ENCODE assay signal across 8 cellular contexts in the genomic region with DNA sequence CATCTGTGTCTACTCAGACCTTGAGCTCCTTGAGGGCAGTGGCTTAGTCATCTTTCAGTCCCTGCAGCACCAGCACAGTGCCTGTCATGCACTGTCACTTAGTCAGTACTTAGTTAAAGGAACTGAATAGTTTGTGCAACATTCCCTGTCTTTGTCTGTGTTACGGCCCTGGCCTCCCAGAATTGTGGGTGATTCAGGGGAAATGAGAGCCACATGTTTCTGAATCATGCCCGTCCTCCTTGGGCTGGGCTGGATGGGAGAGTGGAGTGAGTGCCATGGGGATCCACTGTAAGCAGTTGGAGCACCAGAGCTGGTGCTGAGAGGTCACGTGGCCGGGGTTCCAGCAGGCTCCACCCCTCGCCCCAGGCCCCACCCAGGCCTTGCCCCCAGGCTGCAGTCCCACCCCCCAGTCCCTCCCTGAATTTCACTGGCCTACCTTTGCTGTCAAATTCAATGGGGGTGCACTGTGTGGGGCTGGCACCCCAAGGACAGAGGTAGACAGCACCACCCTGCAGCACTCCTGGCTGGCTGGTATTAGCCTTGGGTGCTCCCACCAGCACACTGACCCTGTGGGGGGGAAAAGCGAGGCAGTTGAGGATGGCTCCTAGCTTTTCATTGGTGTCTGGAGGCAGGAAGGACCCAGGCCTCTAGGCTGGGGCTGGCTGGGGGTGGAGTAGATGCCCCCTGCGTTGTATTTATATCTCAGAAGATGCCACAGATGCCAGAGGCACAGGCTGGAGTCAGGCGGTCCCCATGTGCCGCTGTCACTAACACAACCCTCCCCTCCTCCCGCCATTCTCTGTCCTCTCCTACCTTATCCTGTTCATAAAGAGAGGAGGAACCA. TPM values are rescaled to one million over a fixed set of nuclear protein-coding genes. Genes with fewer than 3 reads are reported as not detected.
DNase-seq lines count a peak whose midpoint lies in the region; ATAC-seq, FAIRE-seq and TF ChIP-seq lines count a peak whose summit lies in the region.

No MANE protein-coding gene starts in this region.

- RAD21 ChIA-PET in GM12878 (lab: Charles Lee; ENCODE audit: unreplicated experiment) = interaction anchor here (1.1 to 4.1 kb wide), 2 partner anchors 12 to 27 kb away, joined by 6 to 34 read pairs; no protein-coding TSS in a partner anchor

- H3K27me3 ChIP-seq in GM12878 (replicated peaks in 1 of 2; ENCODE audit: control insufficient read depth in 2 of 2, insufficient read depth in 2 of 2, low read length in 1 of 2) = no peaks in the 10 kb centered on the region; a peak in 1 of 4 replicates
- H3K27me3 ChIP-seq in kidney epithelial cell (ENCODE audit: control insufficient read depth, insufficient read depth, low read length) = no peaks in the 10 kb centered on the region

- H3K9me3 ChIP-seq in SK-N-MC (ENCODE audit: low read depth, low read length) (no peaks in the 10 kb centered on the region), GM12878 (replicated peaks; ENCODE audit: control insufficient read depth, insufficient read depth, low read length) (no peaks in the 10 kb centered on the region)

- no peak for TF ChIP-seq CTCF in GM12878 (IDR thresholded peaks at IDR 0.05 in 2 of 3, conservative IDR thresholded peaks at IDR 0.05 in 1 of 3; ENCODE audit: control insufficient read depth in 2 of 3, extremely low read depth in 1 of 3, insufficient read depth in 1 of 3, low read depth in 3 of 3, low read length in 3 of 3)
- TF ChIP-seq CTCF in kidney epithelial cell (IDR thresholded peaks at IDR 0.05; ENCODE audit: insufficient read depth, low read length, poor library complexity, severe bottlenecking) = no peak

- peaks cover 39 to 63% of the 10 kb centered on the region in 2 donors for H3K4me1 Mint-ChIP-seq in stimulated activated naive B cell treated with anti-CD40 and anti-IgM and Interleukin-4, amounts not matched to agents 10 μg/mL and 1 μg/mL and 100 μg/mL, for 72 hours

- H4K20me1 ChIP-seq in GM12878 (ENCODE audit: control insufficient read depth, insufficient read depth) = no peaks in the 10 kb centered on the region

- DNase-seq in GM03348 (ENCODE audit: low spot score) (peak; percentile 96), SK-N-MC (ENCODE audit: low read depth, low spot score) (no peak), GM12878 (ENCODE audit: low read depth, low spot score) (no peak), kidney epithelial cell (ENCODE audit: low read depth) (peak; percentile 89), GM12892 (ENCODE audit: insufficient read length) (no peak), NCI-H2107 treated with DMSO at 0.1 percent for 48 hours (lab: John Stamatoyannopoulos, UW; ENCODE audit: unreplicated experiment) (no peak)
- DNase-seq in stimulated activated naive B cell treated with anti-CD40 and anti-IgM and Interleukin-4, amounts not matched to agents 10 μg/mL and 1 μg/mL and 100 μg/mL, for 72 hours = no peak

- peak overlapping the region; percentile 75 for H3K27ac ChIP-seq in SK-N-MC
- no peak overlapping the region for H3K27ac ChIP-seq in GM12878 (ENCODE audit: control insufficient read depth, insufficient read depth)

- peaks cover 42% of the 10 kb centered on the region for H3K36me3 ChIP-seq in SK-N-MC (ENCODE audit: insufficient read depth, low read length)
- H3K36me3 ChIP-seq in GM12878 (ENCODE audit: control insufficient read depth in 2 of 2, insufficient read depth in 2 of 2, low read length in 1 of 2) = no peaks in the 10 kb centered on the region
- peaks cover 1% of the 10 kb centered on the region for H3K36me3 ChIP-seq in kidney epithelial cell (ENCODE audit: control insufficient read depth, insufficient read depth, low read length)

- H2AFZ ChIP-seq in GM12878 (ENCODE audit: control insufficient read depth, low read depth, low read length) = peak overlapping the region; percentile 42; the same call in 1 of the 2 replicates

- intact Hi-C loops in GM12878 (cut with micrococcal nuclease; ENCODE audit: unreplicated experiment) = no loop called here

- CTCF ChIA-PET in GM12878 (lab: Yijun Ruan, JAX) = interaction anchor here (0.6 to 13.8 kb wide), 8 partner anchors 11 to 63 kb away, joined by 3 to 251 read pairs (median 4); no protein-coding TSS in a partner anchor

- ATAC-seq in GM12878 (peak; percentile 70), HG02970 (IDR thresholded peaks at IDR 0.05; ENCODE audit: low FRiP score, unreplicated experiment) (no peak)
- peak; percentile 43 to 56 for ATAC-seq in stimulated activated naive B cell treated with anti-CD40 and anti-IgM and Interleukin-4, amounts not matched to agents 10 μg/mL and 1 μg/mL and 100 μg/mL, for 72 hours (replicated peaks)

- in situ Hi-C loops in GM12878 (cut with MboI) = no loop called here

- H3K4me3 ChIP-seq in SK-N-MC = no peak overlapping the region
- H3K4me3 ChIP-seq in GM12878 = no peak overlapping the region
- no peak overlapping the region for H3K4me3 ChIP-seq in kidney epithelial cell (ENCODE audit: low read depth, low read length)

- H3K36me3 Mint-ChIP-seq in stimulated activated naive B cell treated with anti-CD40 and anti-IgM and Interleukin-4, amounts not matched to agents 10 μg/mL and 1 μg/mL and 100 μg/mL, for 72 hours = no peaks in the 10 kb centered on the region

- 57% methylated on average over 8 of the region's 10 CpGs for WGBS in GM12878 (ENCODE audit: insufficient coverage, insufficient replicate concordance, low lambda C conversion rate, missing lambda C conversion rate)

- H3K4me3 Mint-ChIP-seq in stimulated activated naive B cell treated with anti-CD40 and anti-IgM and Interleukin-4, amounts not matched to agents 10 μg/mL and 1 μg/mL and 100 μg/mL, for 72 hours = no peak overlapping the region

- TF ChIP-seq EP300 in GM12878 (IDR thresholded peaks at IDR 0.05; ENCODE audit: borderline replicate concordance in 1 of 2, control insufficient read depth in 1 of 2, low read depth in 2 of 2, low read length in 2 of 2) = no peak

- no TSS peak for BruUV-seq in GM12878 (replicated peaks; lab: Mats Ljungman, UMichigan)

- H3K79me2 ChIP-seq in GM12878 (ENCODE audit: control insufficient read depth, insufficient read depth, low read length) = no peaks in the 10 kb centered on the region

- no peaks in the 10 kb centered on the region for H3K27me3 Mint-ChIP-seq in stimulated activated naive B cell treated with anti-CD40 and anti-IgM and Interleukin-4, amounts not matched to agents 10 μg/mL and 1 μg/mL and 100 μg/mL, for 72 hours

- SMC1A ChIA-PET in GM12878 (lab: Charles Lee; ENCODE audit: uncharacterized antibody, unreplicated experiment) = interaction anchor here (0.9 to 4.2 kb wide), 3 partner anchors 12 to 31 kb away, joined by 3 to 41 read pairs (median 31); no protein-coding TSS in a partner anchor

- no peak overlapping the region for H3K27ac Mint-ChIP-seq in stimulated activated naive B cell treated with anti-CD40 and anti-IgM and Interleukin-4, amounts not matched to agents 10 μg/mL and 1 μg/mL and 100 μg/mL, for 72 hours

- peaks cover 16% of the 10 kb centered on the region for H3K4me1 ChIP-seq in GM12878 (ENCODE audit: control insufficient read depth, insufficient read depth, low read length)

- TF ChIP-seq POLR2A in GM12878 (IDR thresholded peaks at IDR 0.05; ENCODE audit: low read depth, low read length) (no peak), GM12892 (IDR thresholded peaks at IDR 0.05; ENCODE audit: low read depth, low read length) (no peak)

- H3K9ac ChIP-seq in SK-N-MC (ENCODE audit: insufficient read length) (no peak overlapping the region), GM12878 (ENCODE audit: control insufficient read depth, insufficient read depth, low read length) (no peak overlapping the region)

- POLR2A ChIA-PET in GM12878 (lab: Charles Lee) = interaction anchor here (0.7 to 8.4 kb wide), 4 partner anchors 25 to 86 kb away, joined by 3 to 41 read pairs (median 4); a partner anchor contains a TSS

- H3K9me3 Mint-ChIP-seq in stimulated activated naive B cell treated with anti-CD40 and anti-IgM and Interleukin-4, amounts not matched to agents 10 μg/mL and 1 μg/mL and 100 μg/mL, for 72 hours = no peaks in the 10 kb centered on the region

- H3K4me2 ChIP-seq in GM12878 (ENCODE audit: control insufficient read depth, insufficient read depth) = no peak overlapping the region

- no peak for FAIRE-seq in GM12878 (lab: Jason Lieb, UNC)
- FAIRE-seq in GM12892 (lab: Jason Lieb, UNC) = no peak

- TF ChIP-seq RAD21 in GM12878 (IDR thresholded peaks at IDR 0.05; ENCODE audit: insufficient read depth, low read depth, low read length) = no peak

RNA-seq across cellular contexts. Expression of a gene that starts 7.4 kb away (rescaled TPM):
- 7.6 and 13.2 TPM in 2 replicates for total RNA-seq in GM12878 (2013; cell fraction: nucleolus; rRNA removed)
- total RNA-seq in GM12878 (2014; rRNA removed) (0.73 and 0.98 TPM in 2 replicates), GM12878 (2014; rRNA removed; fragmentation: Illumina TruSeq; extraction: Trizol) (0.41 and 0.58 TPM in 2 replicates), GM12878 (2021) (1.2 and 1.5 TPM in 2 replicates), kidney epithelial cell (109 and 120 TPM in 2 replicates)
- polyA plus RNA-seq in GM12878 (2011; ENCODE audit: low read depth) = 1.2 TPM
- polyA plus RNA-seq in GM12878 (2011; rRNA removed) (13.9 and 22.5 TPM in 2 replicates), GM12878 (2014; fragmentation: Illumina TruSeq; extraction: Trizol) (0.90 and 1.3 TPM in 2 replicates), GM12878 (2014; fragmentation: Nextera tagmentation; extraction: Ambion mirVana) (under 1 TPM; 0.15 to 0.31 TPM), GM12878 (2014; rRNA removed) (0.49 and 0.64 TPM in 2 replicates), GM12878 (2016; fragmentation: Nextera tagmentation; extraction: Ambion mirVana) (under 1 TPM; 0.23 to 0.35 TPM)
- 18.0 and 19.9 TPM in 2 replicates for polyA plus RNA-seq in GM12878 (2011; cell fraction: cytosol; rRNA removed)
- 79.1 and 138 TPM in 2 replicates for polyA plus RNA-seq in GM12878 (2011; cell fraction: nucleus; rRNA removed)
- polyA plus RNA-seq in GM12878 (2012) = 1.0 and 2.1 TPM in 2 replicates
- 35.0 and 45.0 TPM in 2 replicates for polyA minus RNA-seq in GM12878 (2011; rRNA and poly(A)+ RNA removed)
- polyA minus RNA-seq in GM12878 (2011; cell fraction: cytosol; rRNA and poly(A)+ RNA removed) = 12.2 TPM in 2 replicates
- 51.4 and 65.2 TPM in 2 replicates for polyA minus RNA-seq in GM12878 (2011; cell fraction: nucleus; rRNA and poly(A)+ RNA removed)
- 1.8 TPM for polyA plus RNA-seq in GM12892 (2012; ENCODE audit: missing spikeins)

RNA-seq across cellular contexts. Expression of a gene that starts 27.1 kb away (rescaled TPM):
- total RNA-seq in GM12878 (2013; cell fraction: nucleolus; rRNA removed) = 0.67 TPM in 1 of 2 replicates, not detected in the other
- total RNA-seq in GM12878 (2014; rRNA removed) (1.8 and 1.9 TPM in 2 replicates), GM12878 (2014; rRNA removed; fragmentation: Illumina TruSeq; extraction: Trizol) (1.2 and 1.3 TPM in 2 replicates), GM12878 (2021) (23.3 and 23.5 TPM in 2 replicates), kidney epithelial cell (5.6 and 11.6 TPM in 2 replicates)
- 2.4 TPM for polyA plus RNA-seq in GM12878 (2011; ENCODE audit: low read depth)
- polyA plus RNA-seq in GM12878 (2011; rRNA removed) (0.24 and 2.0 TPM in 2 replicates), GM12878 (2014; fragmentation: Illumina TruSeq; extraction: Trizol) (4.6 and 10.4 TPM in 2 replicates), GM12878 (2014; fragmentation: Nextera tagmentation; extraction: Ambion mirVana) (under 1 TPM; 0.26 to 0.62 TPM), GM12878 (2014; rRNA removed) (7.7 and 10.8 TPM in 2 replicates), GM12878 (2016; fragmentation: Nextera tagmentation; extraction: Ambion mirVana) (10 to 100 TPM; 24.6 to 26.1 TPM)
- polyA plus RNA-seq in GM12878 (2011; cell fraction: cytosol; rRNA removed) = 3.3 and 4.0 TPM in 2 replicates
- polyA plus RNA-seq in GM12878 (2011; cell fraction: nucleus; rRNA removed) = 3.3 and 4.9 TPM in 2 replicates
- polyA plus RNA-seq in GM12878 (2012) = 7.4 and 9.2 TPM in 2 replicates
- 1.5 and 1.9 TPM in 2 replicates for polyA minus RNA-seq in GM12878 (2011; rRNA and poly(A)+ RNA removed)
- 3.4 and 4.4 TPM in 2 replicates for polyA minus RNA-seq in GM12878 (2011; cell fraction: cytosol; rRNA and poly(A)+ RNA removed)
- 0.85 and 1.1 TPM in 2 replicates for polyA minus RNA-seq in GM12878 (2011; cell fraction: nucleus; rRNA and poly(A)+ RNA removed)
- 1.1 TPM for polyA plus RNA-seq in GM12892 (2012; ENCODE audit: missing spikeins)

RNA-seq across cellular contexts. Expression of a gene that starts 47.3 kb away (rescaled TPM):
- 0.48 and 1.2 TPM in 2 replicates for total RNA-seq in GM12878 (2013; cell fraction: nucleolus; rRNA removed)
- 2.4 and 3.4 TPM in 2 replicates for total RNA-seq in GM12878 (2014; rRNA removed)
- total RNA-seq in GM12878 (2014; rRNA removed; fragmentation: Illumina TruSeq; extraction: Trizol) = 1.9 and 2.0 TPM in 2 replicates
- total RNA-seq in GM12878 (2021) = 3.7 and 4.0 TPM in 2 replicates
- polyA plus RNA-seq in GM12878 (2011; ENCODE audit: low read depth) = 0.30 TPM
- 0.12 and 0.37 TPM in 2 replicates for polyA plus RNA-seq in GM12878 (2011; rRNA removed)
- 0.48 and 0.65 TPM in 2 replicates for polyA plus RNA-seq in GM12878 (2011; cell fraction: cytosol; rRNA removed)
- 2.1 and 2.3 TPM in 2 replicates for polyA plus RNA-seq in GM12878 (2011; cell fraction: nucleus; rRNA removed)
- 0.56 and 0.58 TPM in 2 replicates for polyA plus RNA-seq in GM12878 (2012)
- 1.6 and 4.1 TPM in 2 replicates for polyA plus RNA-seq in GM12878 (2014; fragmentation: Illumina TruSeq; extraction: Trizol)
- 1 to 10 TPM; 2.1 to 4.7 TPM for polyA plus RNA-seq in GM12878 (2014; fragmentation: Nextera tagmentation; extraction: Ambion mirVana)
- polyA plus RNA-seq in GM12878 (2014; rRNA removed) = 2.4 and 3.2 TPM in 2 replicates
- polyA plus RNA-seq in GM12878 (2016; fragmentation: Nextera tagmentation; extraction: Ambion mirVana) = 1 to 10 TPM; 2.7 to 4.0 TPM
- 1.2 and 1.4 TPM in 2 replicates for polyA minus RNA-seq in GM12878 (2011; rRNA and poly(A)+ RNA removed)
- not detected in 2 replicates for polyA minus RNA-seq in GM12878 (2011; cell fraction: cytosol; rRNA and poly(A)+ RNA removed)
- 1.5 and 1.6 TPM in 2 replicates for polyA minus RNA-seq in GM12878 (2011; cell fraction: nucleus; rRNA and poly(A)+ RNA removed)
- not detected in 2 replicates for total RNA-seq in kidney epithelial cell
- 1.9 TPM for polyA plus RNA-seq in GM12892 (2012; ENCODE audit: missing spikeins)

Comparison
In these comparisons a context has a peak if more than half of its experiments do, and no peak if none do; other contexts are left out.
1. DNase-seq: peak in GM03348 (single experiment) and kidney epithelial cell (single experiment); none in SK-N-MC (single experiment), GM12878 (single experiment), stimulated activated naive B cell treated with anti-CD40 and anti-IgM and Interleukin-4, amounts not matched to agents 10 μg/mL and 1 μg/mL and 100 μg/mL, for 72 hours (single experiment), GM12892 (single experiment) and NCI-H2107 treated with DMSO at 0.1 percent for 48 hours (single experiment).